ENCODE assay signal across 10 cellular contexts in genomic region chr10:119680050-119680449, GRCh38. TPM values are rescaled to one million over a fixed set of nuclear protein-coding genes. Genes with fewer than 3 reads are reported as not detected.
A peak's percentile ranks its signal among the peaks of the same experiment; 100 is the strongest.
DNase-seq lines count a peak whose midpoint lies in the region; ATAC-seq and TF ChIP-seq lines count a peak whose summit lies in the region.
"Had no signal": no experiment of that assay in that cellular context is flagged by ENCODE, and none has a peak within 500 bp of the region (broad histone marks: within the 10 kb centered on the region; RNA-seq: fewer than 3 reads in every experiment).

No MANE protein-coding gene starts in this region.

- no peak overlapping the region for H3K4me3 Mint-ChIP-seq in activated T-helper 1 cell treated with anti-CD3 and anti-CD28 coated beads, Interleukin-12 subunit alpha, Interleukin-12 subunit beta, Interleukin-2, Interleukin-4 antibody, amounts not matched to agents 30 ng/mL and 10 ng/mL and 1 ng/mL, durations not matched to agents 14 hours and 24 hours and 36 hours

- H3K9me3 ChIP-seq in tibial artery: no peaks in the 10 kb centered on the region

- peak overlapping the region; percentile 53 for H3K27ac Mint-ChIP-seq in activated T-helper 1 cell treated with anti-CD3 and anti-CD28 coated beads, Interleukin-12 subunit alpha, Interleukin-12 subunit beta, Interleukin-2, Interleukin-4 antibody, amounts not matched to agents 30 ng/mL and 10 ng/mL and 1 ng/mL, durations not matched to agents 14 hours and 24 hours and 36 hours

- DNase-seq in HFF-Myc (ENCODE audit: extremely low read depth, low read depth): peak; percentile 66
- DNase-seq in activated T-helper 1 cell treated with anti-CD3 and anti-CD28 coated beads, Interleukin-12 subunit alpha, Interleukin-12 subunit beta, Interleukin-2, Interleukin-4 antibody, amounts not matched to agents 30 ng/mL and 10 ng/mL and 1 ng/mL, durations not matched to agents 14 hours and 24 hours and 36 hours (ENCODE audit: low spot score): no peak
- no peak for DNase-seq in left ventricle myocardium superior
- DNase-seq in tibial artery: peak in 1 of 2 donors; percentile 54
- no peak for DNase-seq in SKM-1 treated with dmso at 0.1 percent for 144 hours (lab: John Stamatoyannopoulos, UW; ENCODE audit: unreplicated experiment)
- DNase-seq in NCI-H510A treated with DMSO at 0.1 percent for 48 hours (lab: John Stamatoyannopoulos, UW): no peak
- DNase-seq: NCI-H187 treated with DMSO at 0.1 percent for 48 hours, T-helper 2 cell had no signal

- H3K27ac ChIP-seq in tibial artery: peak overlapping the region; percentile 55 to 64

- TF ChIP-seq CTCF in HFF-Myc (IDR thresholded peaks at IDR 0.05; ENCODE audit: low read depth, low read length, missing control alignments) (no peak), tibial artery (IDR thresholded peaks at IDR 0.05) (no peak)

- intact Hi-C loops in activated T-helper 1 cell treated with anti-CD3 and anti-CD28 coated beads, Interleukin-12 subunit alpha, Interleukin-12 subunit beta, Interleukin-2, Interleukin-4 antibody, amounts not matched to agents 30 ng/mL and 10 ng/mL and 1 ng/mL, durations not matched to agents 14 hours and 24 hours and 36 hours (cut with micrococcal nuclease): no loop called here
- intact Hi-C loops in left ventricle myocardium superior (cut with micrococcal nuclease): no loop called here
- intact Hi-C loops in tibial artery (cut with DNase I; ENCODE audit: low total_unique reads): loop anchor here (5.0 to 10.0 kb wide), 2 partner anchors 47 to 175 kb away; partner anchors contain the start of gene INPP5F

- peaks cover 28% of the 10 kb centered on the region for H3K4me1 Mint-ChIP-seq in activated T-helper 1 cell treated with anti-CD3 and anti-CD28 coated beads, Interleukin-12 subunit alpha, Interleukin-12 subunit beta, Interleukin-2, Interleukin-4 antibody, amounts not matched to agents 30 ng/mL and 10 ng/mL and 1 ng/mL, durations not matched to agents 14 hours and 24 hours and 36 hours (ENCODE audit: low read depth)

- peaks cover 4% of the 10 kb centered on the region for H3K9me3 Mint-ChIP-seq in activated T-helper 1 cell treated with anti-CD3 and anti-CD28 coated beads, Interleukin-12 subunit alpha, Interleukin-12 subunit beta, Interleukin-2, Interleukin-4 antibody, amounts not matched to agents 30 ng/mL and 10 ng/mL and 1 ng/mL, durations not matched to agents 14 hours and 24 hours and 36 hours

- H3K27me3 Mint-ChIP-seq in activated T-helper 1 cell treated with anti-CD3 and anti-CD28 coated beads, Interleukin-12 subunit alpha, Interleukin-12 subunit beta, Interleukin-2, Interleukin-4 antibody, amounts not matched to agents 30 ng/mL and 10 ng/mL and 1 ng/mL, durations not matched to agents 14 hours and 24 hours and 36 hours (ENCODE audit: insufficient read depth): peaks cover 3% of the 10 kb centered on the region

- no peak overlapping the region for H3K4me3 ChIP-seq in HFF-Myc (replicated peaks; ENCODE audit: low read depth, low read length)
- no peak overlapping the region for H3K4me3 ChIP-seq in tibial artery

- peaks cover 0 to 51% (median 40%) of the 10 kb centered on the region in 4 donors for H3K4me1 ChIP-seq in tibial artery

- peaks cover 21% of the 10 kb centered on the region for H3K36me3 Mint-ChIP-seq in activated T-helper 1 cell treated with anti-CD3 and anti-CD28 coated beads, Interleukin-12 subunit alpha, Interleukin-12 subunit beta, Interleukin-2, Interleukin-4 antibody, amounts not matched to agents 30 ng/mL and 10 ng/mL and 1 ng/mL, durations not matched to agents 14 hours and 24 hours and 36 hours (ENCODE audit: low read depth)

- H3K27me3 ChIP-seq in tibial artery: no peaks in the 10 kb centered on the region

- H3K36me3 ChIP-seq in tibial artery: peaks cover 15 to 26% (median 24%) of the 10 kb centered on the region in 3 donors

- ATAC-seq in left ventricle myocardium superior: peak; percentile 4
- ATAC-seq in GM21619 (IDR thresholded peaks at IDR 0.05; ENCODE audit: unreplicated experiment): no peak
- ATAC-seq in HG03521 (IDR thresholded peaks at IDR 0.05; ENCODE audit: unreplicated experiment): no peak

RNA-seq across cellular contexts. Expression of gene BAG3, which starts 28.9 kb away (rescaled TPM):
- total RNA-seq in activated T-helper 1 cell treated with anti-CD3 and anti-CD28 coated beads, Interleukin-12 subunit alpha, Interleukin-12 subunit beta, Interleukin-2, Interleukin-4 antibody, amounts not matched to agents 30 ng/mL and 10 ng/mL and 1 ng/mL, durations not matched to agents 14 hours and 24 hours and 36 hours: 30.4 and 30.5 TPM in 2 replicates
- total RNA-seq in left ventricle myocardium superior: 151 TPM

RNA-seq across cellular contexts. Expression of gene INPP5F, which starts 45.8 kb away (rescaled TPM):
- total RNA-seq in activated T-helper 1 cell treated with anti-CD3 and anti-CD28 coated beads, Interleukin-12 subunit alpha, Interleukin-12 subunit beta, Interleukin-2, Interleukin-4 antibody, amounts not matched to agents 30 ng/mL and 10 ng/mL and 1 ng/mL, durations not matched to agents 14 hours and 24 hours and 36 hours: 17.7 and 19.4 TPM in 2 replicates
- total RNA-seq in left ventricle myocardium superior: 4.0 TPM
